1 cellular context compared by ENCODE assay signal in the genomic region with DNA sequence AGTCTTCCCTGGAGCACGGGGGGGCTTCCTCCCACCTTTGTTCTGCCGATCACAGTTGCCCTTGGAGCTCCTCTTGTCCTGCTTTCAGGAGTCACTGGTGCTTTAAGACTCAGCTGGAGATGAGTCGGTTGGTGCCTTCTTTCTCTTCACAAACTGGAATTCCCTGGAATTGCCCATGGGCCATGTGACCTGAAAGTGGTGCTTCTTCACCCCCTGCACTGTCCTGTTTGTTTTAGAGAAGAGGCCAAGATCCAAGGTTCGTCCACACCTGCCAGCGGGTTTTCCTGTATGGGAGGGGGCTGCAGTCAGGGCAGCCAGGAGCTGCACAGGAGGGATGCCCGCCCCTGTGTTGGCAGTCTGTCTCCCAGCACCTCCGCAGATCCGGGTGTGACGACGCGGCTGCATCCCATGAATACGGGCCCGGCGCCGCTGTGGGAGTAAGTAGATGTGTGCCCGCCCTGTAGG.
A peak's percentile ranks its signal among the peaks of the same experiment; 100 is the strongest.
TF ChIP-seq lines count a peak whose summit lies in the region.

No MANE protein-coding gene starts in this region.

TF ChIP-seq in HepG2, 621 proteins besides CTCF, POLR2A, EP300 and RAD21 (continued from another document and continues in another):
- TF ChIP-seq, protein P1, sequence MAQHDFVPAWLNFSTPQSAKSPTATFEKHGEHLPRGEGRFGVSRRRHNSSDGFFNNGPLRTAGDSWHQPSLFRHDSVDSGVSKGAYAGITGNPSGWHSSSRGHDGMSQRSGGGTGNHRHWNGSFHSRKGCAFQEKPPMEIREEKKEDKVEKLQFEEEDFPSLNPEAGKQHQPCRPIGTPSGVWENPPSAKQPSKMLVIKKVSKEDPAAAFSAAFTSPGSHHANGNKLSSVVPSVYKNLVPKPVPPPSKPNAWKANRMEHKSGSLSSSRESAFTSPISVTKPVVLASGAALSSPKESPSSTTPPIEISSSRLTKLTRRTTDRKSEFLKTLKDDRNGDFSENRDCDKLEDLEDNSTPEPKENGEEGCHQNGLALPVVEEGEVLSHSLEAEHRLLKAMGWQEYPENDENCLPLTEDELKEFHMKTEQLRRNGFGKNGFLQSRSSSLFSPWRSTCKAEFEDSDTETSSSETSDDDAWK (CRISPR knock-in tag; IDR thresholded peaks at IDR 0.05) = no peak
- no peak for TF ChIP-seq HOXA9 (CRISPR knock-in tag; IDR thresholded peaks at IDR 0.05; ENCODE audit: borderline replicate concordance)
- TF ChIP-seq, protein P2, sequence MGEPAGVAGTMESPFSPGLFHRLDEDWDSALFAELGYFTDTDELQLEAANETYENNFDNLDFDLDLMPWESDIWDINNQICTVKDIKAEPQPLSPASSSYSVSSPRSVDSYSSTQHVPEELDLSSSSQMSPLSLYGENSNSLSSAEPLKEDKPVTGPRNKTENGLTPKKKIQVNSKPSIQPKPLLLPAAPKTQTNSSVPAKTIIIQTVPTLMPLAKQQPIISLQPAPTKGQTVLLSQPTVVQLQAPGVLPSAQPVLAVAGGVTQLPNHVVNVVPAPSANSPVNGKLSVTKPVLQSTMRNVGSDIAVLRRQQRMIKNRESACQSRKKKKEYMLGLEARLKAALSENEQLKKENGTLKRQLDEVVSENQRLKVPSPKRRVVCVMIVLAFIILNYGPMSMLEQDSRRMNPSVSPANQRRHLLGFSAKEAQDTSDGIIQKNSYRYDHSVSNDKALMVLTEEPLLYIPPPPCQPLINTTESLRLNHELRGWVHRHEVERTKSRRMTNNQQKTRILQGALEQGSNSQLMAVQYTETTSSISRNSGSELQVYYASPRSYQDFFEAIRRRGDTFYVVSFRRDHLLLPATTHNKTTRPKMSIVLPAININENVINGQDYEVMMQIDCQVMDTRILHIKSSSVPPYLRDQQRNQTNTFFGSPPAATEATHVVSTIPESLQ (CRISPR knock-in tag; conservative IDR thresholded peaks at IDR 0.05) = no peak
- no peak for TF ChIP-seq KMT2B (CRISPR knock-in tag; IDR thresholded peaks at IDR 0.05)
- no peak for TF ChIP-seq ZNF569 (CRISPR knock-in tag; IDR thresholded peaks at IDR 0.05; ENCODE audit: borderline replicate concordance)
- no peak for TF ChIP-seq ELK4 (CRISPR knock-in tag; IDR thresholded peaks at IDR 0.05; ENCODE audit: borderline replicate concordance)
- TF ChIP-seq ZNF792 (CRISPR knock-in tag; IDR thresholded peaks at IDR 0.05) = peak; percentile 78; the same call in 1 of the 2 replicates
- TF ChIP-seq NFE2 (CRISPR knock-in tag; IDR thresholded peaks at IDR 0.05) = no peak
- no peak for TF ChIP-seq SOX6 (IDR thresholded peaks at IDR 0.05)
- TF ChIP-seq SOX6 (CRISPR knock-in tag; IDR thresholded peaks at IDR 0.05) = no peak
- TF ChIP-seq ZBTB14 (CRISPR knock-in tag; IDR thresholded peaks at IDR 0.05) = no peak
- TF ChIP-seq PAX8 (CRISPR knock-in tag; IDR thresholded peaks at IDR 0.05; ENCODE audit: borderline replicate concordance) = no peak
- TF ChIP-seq, protein P3, sequence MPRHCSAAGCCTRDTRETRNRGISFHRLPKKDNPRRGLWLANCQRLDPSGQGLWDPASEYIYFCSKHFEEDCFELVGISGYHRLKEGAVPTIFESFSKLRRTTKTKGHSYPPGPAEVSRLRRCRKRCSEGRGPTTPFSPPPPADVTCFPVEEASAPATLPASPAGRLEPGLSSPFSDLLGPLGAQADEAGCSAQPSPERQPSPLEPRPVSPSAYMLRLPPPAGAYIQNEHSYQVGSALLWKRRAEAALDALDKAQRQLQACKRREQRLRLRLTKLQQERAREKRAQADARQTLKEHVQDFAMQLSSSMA (CRISPR knock-in tag; IDR thresholded peaks at IDR 0.05) = no peak
- TF ChIP-seq MAX (IDR thresholded peaks at IDR 0.05) = peak; percentile 73; the same call in 1 of the 2 replicates
- no peak for TF ChIP-seq YY1 (IDR thresholded peaks at IDR 0.05; ENCODE audit: insufficient read depth, insufficient replicate concordance, low read depth, low read length)
- TF ChIP-seq ZNF124 (CRISPR knock-in tag; IDR thresholded peaks at IDR 0.05) = no peak
- TF ChIP-seq PLRG1 (conservative IDR thresholded peaks at IDR 0.05) = no peak
- no peak for TF ChIP-seq HOXA7 (CRISPR knock-in tag; IDR thresholded peaks at IDR 0.05)
- TF ChIP-seq, protein P4, sequence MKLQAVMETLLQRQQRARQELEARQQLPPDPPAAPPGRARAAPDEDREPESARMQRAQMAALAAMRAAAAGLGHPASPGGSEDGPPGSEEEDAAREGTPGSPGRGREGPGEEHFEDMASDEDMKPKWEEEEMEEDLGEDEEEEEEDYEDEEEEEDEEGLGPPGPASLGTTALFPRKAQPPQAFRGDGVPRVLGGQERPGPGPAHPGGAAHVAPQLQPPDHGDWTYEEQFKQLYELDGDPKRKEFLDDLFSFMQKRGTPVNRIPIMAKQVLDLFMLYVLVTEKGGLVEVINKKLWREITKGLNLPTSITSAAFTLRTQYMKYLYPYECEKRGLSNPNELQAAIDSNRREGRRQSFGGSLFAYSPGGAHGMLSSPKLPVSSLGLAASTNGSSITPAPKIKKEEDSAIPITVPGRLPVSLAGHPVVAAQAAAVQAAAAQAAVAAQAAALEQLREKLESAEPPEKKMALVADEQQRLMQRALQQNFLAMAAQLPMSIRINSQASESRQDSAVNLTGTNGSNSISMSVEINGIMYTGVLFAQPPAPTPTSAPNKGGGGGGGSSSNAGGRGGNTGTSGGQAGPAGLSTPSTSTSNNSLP (IDR thresholded peaks at IDR 0.05; ENCODE audit: low read depth, low read length) = no peak
- no peak for TF ChIP-seq ZNF605 (CRISPR knock-in tag; IDR thresholded peaks at IDR 0.05)
- TF ChIP-seq, protein P5, sequence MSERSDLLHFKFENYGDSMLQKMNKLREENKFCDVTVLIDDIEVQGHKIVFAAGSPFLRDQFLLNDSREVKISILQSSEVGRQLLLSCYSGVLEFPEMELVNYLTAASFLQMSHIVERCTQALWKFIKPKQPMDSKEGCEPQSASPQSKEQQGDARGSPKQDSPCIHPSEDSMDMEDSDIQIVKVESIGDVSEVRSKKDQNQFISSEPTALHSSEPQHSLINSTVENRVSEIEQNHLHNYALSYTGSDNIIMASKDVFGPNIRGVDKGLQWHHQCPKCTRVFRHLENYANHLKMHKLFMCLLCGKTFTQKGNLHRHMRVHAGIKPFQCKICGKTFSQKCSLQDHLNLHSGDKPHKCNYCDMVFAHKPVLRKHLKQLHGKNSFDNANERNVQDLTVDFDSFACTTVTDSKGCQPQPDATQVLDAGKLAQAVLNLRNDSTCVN (CRISPR knock-in tag; IDR thresholded peaks at IDR 0.05; ENCODE audit: borderline replicate concordance) = no peak
- TF ChIP-seq ZNF333 (CRISPR knock-in tag; IDR thresholded peaks at IDR 0.05; ENCODE audit: borderline replicate concordance) = no peak
- no peak for TF ChIP-seq TBL1XR1 (IDR thresholded peaks at IDR 0.05; ENCODE audit: borderline replicate concordance, low read length, partially characterized antibody)
- TF ChIP-seq NR2C2 (CRISPR knock-in tag; IDR thresholded peaks at IDR 0.05; ENCODE audit: borderline replicate concordance) = no peak
- TF ChIP-seq HOXA3 (CRISPR knock-in tag; IDR thresholded peaks at IDR 0.05) = peak; percentile 56
- TF ChIP-seq, protein P6, sequence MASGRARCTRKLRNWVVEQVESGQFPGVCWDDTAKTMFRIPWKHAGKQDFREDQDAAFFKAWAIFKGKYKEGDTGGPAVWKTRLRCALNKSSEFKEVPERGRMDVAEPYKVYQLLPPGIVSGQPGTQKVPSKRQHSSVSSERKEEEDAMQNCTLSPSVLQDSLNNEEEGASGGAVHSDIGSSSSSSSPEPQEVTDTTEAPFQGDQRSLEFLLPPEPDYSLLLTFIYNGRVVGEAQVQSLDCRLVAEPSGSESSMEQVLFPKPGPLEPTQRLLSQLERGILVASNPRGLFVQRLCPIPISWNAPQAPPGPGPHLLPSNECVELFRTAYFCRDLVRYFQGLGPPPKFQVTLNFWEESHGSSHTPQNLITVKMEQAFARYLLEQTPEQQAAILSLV (CRISPR knock-in tag; IDR thresholded peaks at IDR 0.05; ENCODE audit: borderline replicate concordance) = no peak
- no peak for TF ChIP-seq SALL2 (CRISPR knock-in tag; IDR thresholded peaks at IDR 0.05)
- no peak for TF ChIP-seq ZNF512B (CRISPR knock-in tag; IDR thresholded peaks at IDR 0.05; ENCODE audit: borderline replicate concordance)
- peak; percentile 56 for TF ChIP-seq NCOA2 (CRISPR knock-in tag; IDR thresholded peaks at IDR 0.05)
- TF ChIP-seq BATF2 (CRISPR knock-in tag; IDR thresholded peaks at IDR 0.05) = no peak
- no peak for TF ChIP-seq AHR (CRISPR knock-in tag; IDR thresholded peaks at IDR 0.05)
- TF ChIP-seq ZNF234 (CRISPR knock-in tag; conservative IDR thresholded peaks at IDR 0.05) = no peak
- TF ChIP-seq, protein P7, sequence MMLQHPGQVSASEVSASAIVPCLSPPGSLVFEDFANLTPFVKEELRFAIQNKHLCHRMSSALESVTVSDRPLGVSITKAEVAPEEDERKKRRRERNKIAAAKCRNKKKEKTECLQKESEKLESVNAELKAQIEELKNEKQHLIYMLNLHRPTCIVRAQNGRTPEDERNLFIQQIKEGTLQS (CRISPR knock-in tag; IDR thresholded peaks at IDR 0.05) = no peak
- no peak for TF ChIP-seq SETDB1 (CRISPR knock-in tag; IDR thresholded peaks at IDR 0.05; ENCODE audit: borderline replicate concordance)
- TF ChIP-seq PRDM10 (CRISPR knock-in tag; IDR thresholded peaks at IDR 0.05; ENCODE audit: low read depth) = no peak
- TF ChIP-seq SATB2 (CRISPR knock-in tag; IDR thresholded peaks at IDR 0.05) = no peak
- no peak for TF ChIP-seq TAF1 (CRISPR knock-in tag; IDR thresholded peaks at IDR 0.05)
